18 cellular contexts compared by ENCODE assay signal in the genomic region with DNA sequence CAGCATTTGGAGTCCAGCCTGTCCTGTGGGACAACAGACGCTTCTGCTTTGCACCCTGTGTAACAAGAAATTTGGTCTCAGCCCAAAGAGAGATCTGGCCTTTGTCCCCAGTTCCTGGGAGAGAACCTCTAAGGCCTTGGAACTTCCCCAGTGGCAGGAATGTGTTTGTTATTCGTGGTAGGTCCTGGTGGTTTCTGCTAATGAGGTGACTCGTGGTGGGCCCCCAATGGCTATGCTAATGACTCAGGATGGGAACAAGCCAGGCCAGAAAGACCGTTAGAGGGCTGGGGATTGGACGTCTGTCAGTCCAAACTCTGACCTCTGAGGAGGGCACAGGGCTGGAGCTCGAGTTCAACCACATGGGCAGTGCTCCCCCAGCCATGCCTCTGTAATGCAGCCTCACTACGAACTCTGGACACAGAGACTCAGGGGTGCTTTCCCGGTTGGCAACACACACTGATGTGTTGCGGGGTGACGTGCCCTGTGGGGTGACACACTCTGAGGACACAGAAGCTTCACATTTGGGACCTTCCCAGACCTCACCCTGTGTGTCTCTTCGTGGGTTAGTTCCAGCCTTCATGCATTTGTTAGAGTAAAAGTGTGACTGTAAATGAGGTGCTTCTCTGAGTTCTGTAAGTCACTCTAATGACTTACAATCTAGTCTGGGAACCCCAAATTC. TPM values are rescaled to one million over a fixed set of nuclear protein-coding genes. Genes with fewer than 3 reads are reported as not detected.
A peak's percentile ranks its signal among the peaks of the same experiment; 100 is the strongest.
DNase-seq lines count a peak whose midpoint lies in the region; TF ChIP-seq lines count a peak whose summit lies in the region.
"Had no signal": no experiment of that assay in that cellular context is flagged by ENCODE, and none has a peak within 500 bp of the region (broad histone marks: within the 10 kb centered on the region; RNA-seq: fewer than 3 reads in every experiment).

No MANE protein-coding gene starts in this region.

- no peak overlapping the region for H3K9ac ChIP-seq in MM.1S (ENCODE audit: low read length)

- no peaks in the 10 kb centered on the region for H3F3A ChIP-seq in MM.1S (ENCODE audit: insufficient read depth, low read length)

- H4K20me1 ChIP-seq in MM.1S (ENCODE audit: insufficient read depth, low read length) = no peaks in the 10 kb centered on the region

- no peaks in the 10 kb centered on the region for H3K4me1 ChIP-seq in MM.1S (ENCODE audit: low read length)
- H3K4me1 ChIP-seq: BE2C, tibial artery had no signal

- H3K4me3 ChIP-seq in MG63 = no peak overlapping the region
- H3K4me3 ChIP-seq in fibroblast of villous mesenchyme (ENCODE audit: low read depth, low read length) = no peak overlapping the region
- no peak overlapping the region for H3K4me3 ChIP-seq in coronary artery
- H3K4me3 ChIP-seq in MM.1S (ENCODE audit: low read length) = no peak overlapping the region
- H3K4me3 ChIP-seq: tibial artery had no signal

- H3K9me3 ChIP-seq in MG63 = no peaks in the 10 kb centered on the region
- no peaks in the 10 kb centered on the region for H3K9me3 ChIP-seq in MM.1S (replicated peaks; ENCODE audit: insufficient read depth, low read length)
- H3K9me3 ChIP-seq: BE2C, tibial artery had no signal

- H3K27ac ChIP-seq in coronary artery (no peak overlapping the region), MM.1S (ENCODE audit: low read length) (no peak overlapping the region)
- H3K27ac ChIP-seq: tibial artery had no signal

- peaks cover 2% of the 10 kb centered on the region; the same call in 1 of the 2 replicates for H3K27me3 ChIP-seq in MG63
- no peaks in the 10 kb centered on the region for H3K27me3 ChIP-seq in MM.1S (replicated peaks; ENCODE audit: insufficient read depth, low read length)

- no peaks in the 10 kb centered on the region for H3K79me2 ChIP-seq in MM.1S (ENCODE audit: low read length)

- no peaks in the 10 kb centered on the region for H3K9me2 ChIP-seq in MM.1S (replicated peaks; ENCODE audit: insufficient read depth, low read length)

- DNase-seq in ELR (ENCODE audit: low read depth) (peak; percentile 28), MG63 (peak; percentile 10), fibroblast of villous mesenchyme (ENCODE audit: low read depth) (no peak), renal cortical epithelial cell (ENCODE audit: low read depth) (peak; percentile 11), Ammon's horn (ENCODE audit: low spot score) (no peak), T1000 (lab: John Stamatoyannopoulos, UW) (no peak), coronary artery (ENCODE audit: low spot score) (no peak), MM.1S (no peak)
- DNase-seq: activated naive CD4-positive, alpha-beta T cell treated with anti-CD3 and anti-CD28 coated beads, Interleukin-2, amount 10 ng/mL, durations not matched to agents 7 days and 5 days; BE2C; naive thymus-derived CD8-positive, alpha-beta T cell; NCI-H2029; NCI-H526; SIG-M5; tibial artery had no signal

- H3K36me3 ChIP-seq in MG63 (no peaks in the 10 kb centered on the region), MM.1S (replicated peaks; ENCODE audit: insufficient read depth, low read length) (no peaks in the 10 kb centered on the region)
- H3K36me3 ChIP-seq: BE2C, tibial artery had no signal

- no peak overlapping the region for H3K4me2 ChIP-seq in MM.1S (ENCODE audit: low read depth, low read length)

- TF ChIP-seq CTCF in fibroblast of villous mesenchyme (IDR thresholded peaks at IDR 0.05; ENCODE audit: insufficient read depth, low read depth, low read length) = peak; percentile 25
- TF ChIP-seq CTCF in coronary artery (IDR thresholded peaks at IDR 0.05) = no peak
- TF ChIP-seq CTCF in MM.1S (IDR thresholded peaks at IDR 0.05; ENCODE audit: low read length) = no peak

- H2AFZ ChIP-seq in MM.1S (ENCODE audit: low read length) = no peak overlapping the region

RNA-seq across cellular contexts. Expression of a gene that starts 38.9 kb away (rescaled TPM):
- total RNA-seq in MG63 (2014; rRNA removed; shearing (Covaris generic); ENCODE audit: low replicate concordance) = not detected in 2 replicates
- 0.64 TPM in 1 of 2 replicates, not detected in the other for total RNA-seq in fibroblast of villous mesenchyme
- not detected in 2 replicates for total RNA-seq in renal cortical epithelial cell
- total RNA-seq: glomerular endothelial cell, H4, OCI-LY7 had no signal

Comparison
In these comparisons a context has a peak if more than half of its experiments do, and no peak if none do; other contexts are left out.
1. DNase-seq: peak in ELR (single experiment), MG63 (single experiment) and renal cortical epithelial cell (single experiment); none in fibroblast of villous mesenchyme (single experiment), Ammon's horn (single experiment), T1000 (single experiment), coronary artery (single experiment) and MM.1S (single experiment).